16 cellular contexts compared by ENCODE assay signal in genomic region chr2:106560773-106561172, GRCh38.
"Had no signal": no experiment of that assay in that cellular context is flagged by ENCODE, and none has a peak within 500 bp of the region (broad histone marks: within the 10 kb centered on the region; RNA-seq: fewer than 3 reads in every experiment).

No MANE protein-coding gene starts in this region.

- DNase-seq: activated CD4-positive, alpha-beta T cell treated with anti-CD3 and anti-CD28 coated beads, Interleukin-2, amount 10 ng/mL, durations not matched to agents 7 days and 5 days; activated gamma-delta T cell; activated T-cell treated with anti-CD3 and anti-CD28 coated beads, Interleukin-2, amount 50 U/mL, for 72 hours; effector CD8-positive, alpha-beta T cell; glutamatergic neuron; hypothalamus; islet precursor cell; lower lobe of right lung; occipital lobe; stimulated activated CD4-positive, alpha-beta T cell treated with anti-CD3 and anti-CD28 coated beads, Interleukin-2, amount 100 ng/mL, for 24 hours; stimulated activated naive CD4-positive, alpha-beta T cell treated with Interleukin-2 at 50 U/mL for 16 hours; T-helper 9 cell; upper lobe of left lung had no signal

- H3K4me3 Mint-ChIP-seq: activated CD4-positive, alpha-beta T cell treated with anti-CD3 and anti-CD28 coated beads, Interleukin-2, amount 10 ng/mL, durations not matched to agents 7 days and 5 days; activated T-cell treated with anti-CD3 and anti-CD28 coated beads, Interleukin-2, amount 50 U/mL, for 72 hours; natural killer cell treated with Interleukin-12 subunit alpha and Interleukin-12 subunit beta and Interleukin-15 and Interleukin-18, amount 100 ng/mL, for 72 hours had no signal

- H3K9me3 Mint-ChIP-seq: activated CD4-positive, alpha-beta T cell treated with anti-CD3 and anti-CD28 coated beads, Interleukin-2, amount 10 ng/mL, durations not matched to agents 7 days and 5 days; natural killer cell treated with Interleukin-12 subunit alpha and Interleukin-12 subunit beta and Interleukin-15 and Interleukin-18, amount 100 ng/mL, for 72 hours had no signal

- H3K4me3 ChIP-seq: adrenal gland, lower lobe of right lung, upper lobe of left lung had no signal

- H3K27me3 ChIP-seq: adrenal gland, upper lobe of left lung had no signal

- H3K36me3 Mint-ChIP-seq: natural killer cell treated with Interleukin-12 subunit alpha and Interleukin-12 subunit beta and Interleukin-15 and Interleukin-18, amount 100 ng/mL, for 72 hours had no signal

- H3K27ac ChIP-seq: adrenal gland, lower lobe of right lung, upper lobe of left lung had no signal

- H3K27me3 Mint-ChIP-seq: activated CD4-positive, alpha-beta T cell treated with anti-CD3 and anti-CD28 coated beads, Interleukin-2, amount 10 ng/mL, durations not matched to agents 7 days and 5 days had no signal

- H3K4me1 ChIP-seq: lower lobe of right lung, upper lobe of left lung had no signal

- H3K36me3 ChIP-seq: adrenal gland, lower lobe of right lung, upper lobe of left lung had no signal

- H3K27ac Mint-ChIP-seq: activated CD4-positive, alpha-beta T cell treated with anti-CD3 and anti-CD28 coated beads, Interleukin-2, amount 10 ng/mL, durations not matched to agents 7 days and 5 days; activated naive CD4-positive, alpha-beta T cell treated with anti-CD3 and anti-CD28 coated beads, Interleukin-2, amount 50 U/mL, for 72 hours; activated T-cell treated with anti-CD3 and anti-CD28 coated beads, Interleukin-2, amount 50 U/mL, for 72 hours; natural killer cell treated with Interleukin-12 subunit alpha and Interleukin-12 subunit beta and Interleukin-15 and Interleukin-18, amount 100 ng/mL, for 72 hours had no signal

- H3K9me3 ChIP-seq: adrenal gland, lower lobe of right lung, upper lobe of left lung had no signal
